19 cellular contexts compared by ENCODE assay signal in genomic region chr17:1480747-1481465, GRCh38. TPM values are rescaled to one million over a fixed set of nuclear protein-coding genes. Genes with fewer than 3 reads are reported as not detected.
A peak's percentile ranks its signal among the peaks of the same experiment; 100 is the strongest.
DNase-seq lines count a peak whose midpoint lies in the region; TF ChIP-seq lines count a peak whose summit lies in the region.
"Had no signal": no experiment of that assay in that cellular context is flagged by ENCODE, and none has a peak within 500 bp of the region (broad histone marks: within the 10 kb centered on the region; RNA-seq: fewer than 3 reads in every experiment).

No MANE protein-coding gene starts in this region.

- CTCF ChIA-PET in GM10248 (lab: Yijun Ruan, JAX), result interaction anchor here (0.6 to 1.4 kb wide), 3 partner anchors 30 to 116 kb away, joined by 3 to 4 read pairs (median 3); partner anchors contain the start of gene INPP5K

- H3K36me3 ChIP-seq in osteoblast (ENCODE audit: insufficient read depth, low read length), result peaks cover 69% of the 10 kb centered on the region
- H3K36me3 ChIP-seq in Karpas-422 (ENCODE audit: insufficient read depth, low read length), result no peaks in the 10 kb centered on the region; the same call in 1 of the 2 replicates

- H2AFZ ChIP-seq in osteoblast (ENCODE audit: low read length) (no peak overlapping the region), Karpas-422 (ENCODE audit: low read length) (no peak overlapping the region)

- H3K36me3 Mint-ChIP-seq in HFFc6 (ENCODE audit: low read depth) (peaks cover 18% of the 10 kb centered on the region), endothelial cell (ENCODE audit: low read depth, unreplicated experiment) (peaks cover 23% of the 10 kb centered on the region)

- H3K4me3 Mint-ChIP-seq in HFFc6, result no peak overlapping the region
- H3K4me3 Mint-ChIP-seq in endothelial cell (ENCODE audit: unreplicated experiment), result peak overlapping the region; percentile 79
- H3K4me3 Mint-ChIP-seq: T-helper 1 cell treated with Interleukin-12 subunit alpha and Interleukin-12 subunit beta and Interleukin-4 antibody, amounts not matched to agents 30 μg/mL and 1 μg/mL, for 36 hours had no signal

- H3K4me2 ChIP-seq in osteoblast (ENCODE audit: insufficient read depth, low read length) (no peak overlapping the region), Karpas-422 (ENCODE audit: low read depth, low read length, poor library complexity, severe bottlenecking) (no peak overlapping the region)

- H3K27ac Mint-ChIP-seq in HFFc6 (peak overlapping the region; percentile 44), endothelial cell (ENCODE audit: unreplicated experiment) (peak overlapping the region; percentile 10)
- H3K27ac Mint-ChIP-seq: T-helper 1 cell treated with Interleukin-12 subunit alpha and Interleukin-12 subunit beta and Interleukin-4 antibody, amounts not matched to agents 30 μg/mL and 1 μg/mL, for 36 hours had no signal

- H3K79me2 ChIP-seq in osteoblast (ENCODE audit: insufficient read depth, low read length), result peaks cover 35% of the 10 kb centered on the region
- peaks cover 4% of the 10 kb centered on the region; the same call in 1 of the 2 replicates for H3K79me2 ChIP-seq in Karpas-422 (ENCODE audit: low read length)

- H3K9me2 ChIP-seq in Karpas-422 (replicated peaks; ENCODE audit: insufficient read depth, low read length), result no peaks in the 10 kb centered on the region

- peaks cover 4% of the 10 kb centered on the region for H3K27me3 Mint-ChIP-seq in HFFc6 (ENCODE audit: insufficient read depth)
- peaks cover 21% of the 10 kb centered on the region for H3K27me3 Mint-ChIP-seq in endothelial cell (ENCODE audit: unreplicated experiment)

- H3K9me3 ChIP-seq in osteoblast (ENCODE audit: low read depth, low read length) (no peaks in the 10 kb centered on the region), Karpas-422 (ENCODE audit: low read length) (no peaks in the 10 kb centered on the region)

- peaks cover 38% of the 10 kb centered on the region for H4K20me1 ChIP-seq in osteoblast (ENCODE audit: insufficient read depth, low read length)
- H4K20me1 ChIP-seq in Karpas-422 (ENCODE audit: insufficient read depth, low read depth, low read length), result no peaks in the 10 kb centered on the region

- H3K27me3 ChIP-seq in osteoblast (ENCODE audit: insufficient read depth, low read length), result no peaks in the 10 kb centered on the region
- no peaks in the 10 kb centered on the region for H3K27me3 ChIP-seq in Karpas-422 (ENCODE audit: low read length)

- no peak for TF ChIP-seq CTCF in C4-2B (conservative IDR thresholded peaks at IDR 0.05)
- no peak for TF ChIP-seq CTCF in HFFc6 (IDR thresholded peaks at IDR 0.05)
- TF ChIP-seq CTCF in endothelial cell (IDR thresholded peaks at IDR 0.05; ENCODE audit: unreplicated experiment), result no peak
- TF ChIP-seq CTCF in osteoblast (IDR thresholded peaks at IDR 0.05; ENCODE audit: extremely low read depth, low read depth, low read length), result no peak
- no peak for TF ChIP-seq CTCF in GM10248 (IDR thresholded peaks at IDR 0.05; ENCODE audit: control extremely low read depth, extremely low read depth, low read depth, missing control alignments)

- H3K9ac ChIP-seq in Karpas-422 (ENCODE audit: low read length), result no peak overlapping the region

- H3K9me3 Mint-ChIP-seq in HFFc6, result no peaks in the 10 kb centered on the region
- H3K9me3 Mint-ChIP-seq in endothelial cell (ENCODE audit: unreplicated experiment), result no peaks in the 10 kb centered on the region
- H3K9me3 Mint-ChIP-seq: CD8-positive, alpha-beta memory T cell; T-helper 1 cell treated with Interleukin-12 subunit alpha and Interleukin-12 subunit beta and Interleukin-4 antibody, amounts not matched to agents 30 μg/mL and 1 μg/mL, for 36 hours had no signal

- H3K4me3 ChIP-seq in osteoblast (ENCODE audit: insufficient read depth, low read length) (no peak overlapping the region), Karpas-422 (ENCODE audit: low read length) (no peak overlapping the region)

- H3K27ac ChIP-seq in C4-2B (peak overlapping the region; percentile 65), osteoblast (ENCODE audit: low read depth, low read length) (peak overlapping the region; percentile 42), Karpas-422 (ENCODE audit: low read length) (no peak overlapping the region)

- POLR2A ChIA-PET in GM10248 (lab: Yijun Ruan, JAX), result no interaction called here

- H3K4me1 ChIP-seq in osteoblast (ENCODE audit: insufficient read depth, low read length) (peaks cover 12% of the 10 kb centered on the region), Karpas-422 (ENCODE audit: low read length) (peaks cover 12% of the 10 kb centered on the region)

- peaks cover 20% of the 10 kb centered on the region for H3K4me1 Mint-ChIP-seq in HFFc6 (ENCODE audit: low read depth)
- H3K4me1 Mint-ChIP-seq in endothelial cell (ENCODE audit: unreplicated experiment), result peaks cover 5% of the 10 kb centered on the region

- DNase-seq in HFFc6 (peak; percentile 27), endothelial cell (ENCODE audit: low spot score) (no peak), osteoblast (ENCODE audit: insufficient read length, low spot score, missing footprints) (peak; percentile 97), SKM-1 treated with dmso at 0.1 percent for 144 hours (lab: John Stamatoyannopoulos, UW; ENCODE audit: unreplicated experiment) (no peak), Karpas-422 (no peak), GM10248 (ENCODE audit: extremely low spot score) (no peak)
- DNase-seq in stimulated activated CD4-positive, alpha-beta T cell treated with anti-CD3 and anti-CD28 coated beads, Interleukin-15, amount 100 ng/mL, for 24 hours, result no peak
- DNase-seq: activated gamma-delta T cell; CD8-positive, alpha-beta memory T cell; cerebellar nuclear complex; DMS79 treated with DMSO at 0.1 percent for 48 hours; effector CD8-positive, alpha-beta T cell; mammary epithelial cell; NCI-H1436 treated with DMSO at 0.1 percent for 48 hours; NCI-H2171; NCI-H69; SHP77 had no signal

RNA-seq across cellular contexts. Expression of gene MYO1C, which starts 11.6 kb away (rescaled TPM):
- 100 to 1,000 TPM; 310 to 400 (median 328) TPM for total RNA-seq in HFFc6 (2021; fragmentation: NEBNext Ultra II Directional; extraction: Animal tissue kit (Norgen Biotek cat#: 25700))
- total RNA-seq in endothelial cell (ENCODE audit: unreplicated experiment) (117 TPM), osteoblast (204 and 250 TPM in 2 replicates)
- 14.7 and 20.5 TPM in 2 replicates for total RNA-seq in Karpas-422 (2014; rRNA removed; shearing (Covaris generic); ENCODE audit: low replicate concordance)

RNA-seq across cellular contexts. Expression of gene CRK, which starts 24.9 kb away (rescaled TPM):
- 10 to 100 TPM; 71.1 to 83.1 (median 77.5) TPM for total RNA-seq in HFFc6 (2021; fragmentation: NEBNext Ultra II Directional; extraction: Animal tissue kit (Norgen Biotek cat#: 25700))
- total RNA-seq in endothelial cell (ENCODE audit: unreplicated experiment) (119 TPM), osteoblast (102 and 109 TPM in 2 replicates)
- total RNA-seq in Karpas-422 (2014; rRNA removed; shearing (Covaris generic); ENCODE audit: low replicate concordance), result 14.1 and 19.5 TPM in 2 replicates

RNA-seq across cellular contexts. Expression of gene INPP5K, which starts 35.5 kb away (rescaled TPM):
- total RNA-seq in HFFc6 (2021; fragmentation: NEBNext Ultra II Directional; extraction: Animal tissue kit (Norgen Biotek cat#: 25700)), result 10 to 100 TPM; 18.2 to 23.5 (median 20.3) TPM
- total RNA-seq in endothelial cell (ENCODE audit: unreplicated experiment) (40.9 TPM), osteoblast (40.4 and 51.4 TPM in 2 replicates)
- 61.7 and 102 TPM in 2 replicates for total RNA-seq in Karpas-422 (2014; rRNA removed; shearing (Covaris generic); ENCODE audit: low replicate concordance)

Comparison
In these comparisons a context has a peak if more than half of its experiments do, and no peak if none do; other contexts are left out.
1. DNase-seq: peak in HFFc6 (single experiment) and osteoblast (single experiment); none in endothelial cell (single experiment), SKM-1 treated with dmso at 0.1 percent for 144 hours (single experiment), Karpas-422 (single experiment), GM10248 (single experiment) and stimulated activated CD4-positive, alpha-beta T cell treated with anti-CD3 and anti-CD28 coated beads, Interleukin-15, amount 100 ng/mL, for 24 hours (single experiment).